In genomic region chr6:43376551-43376981, GRCh38 we compare ENCODE assay signal across 13 cellular contexts. TPM values are rescaled to one million over a fixed set of nuclear protein-coding genes. Genes with fewer than 3 reads are reported as not detected.
A peak's percentile ranks its signal among the peaks of the same experiment; 100 is the strongest.
DNase-seq lines count a peak whose midpoint lies in the region; ATAC-seq, FAIRE-seq and TF ChIP-seq lines count a peak whose summit lies in the region.
"Had no signal": no experiment of that assay in that cellular context is flagged by ENCODE, and none has a peak within 500 bp of the region (broad histone marks: within the 10 kb centered on the region; RNA-seq: fewer than 3 reads in every experiment).

No MANE protein-coding gene starts in this region.

- no peaks in the 10 kb centered on the region for H3K9me3 Mint-ChIP-seq in activated CD4-positive, alpha-beta memory T cell treated with anti-CD3 and anti-CD28 coated beads for 36 hours
- peaks cover 0 to 2% (median 0%) of the 10 kb centered on the region in 6 donors for H3K9me3 Mint-ChIP-seq in immature natural killer cell
- H3K9me3 Mint-ChIP-seq: naive thymus-derived CD8-positive, alpha-beta T cell had no signal

- FAIRE-seq in RCC 7860 (lab: Jason Lieb, UNC), result no peak

- TF ChIP-seq EP300 in upper lobe of left lung (IDR thresholded peaks at IDR 0.05), result no peak

- no peak for DNase-seq in activated CD4-positive, CD25-positive, alpha-beta regulatory T cell treated with anti-CD3 and anti-CD28 coated beads, Interleukin-2, amount 50 U/mL, for 72 hours
- DNase-seq in activated CD4-positive, alpha-beta memory T cell treated with anti-CD3 and anti-CD28 coated beads for 36 hours, result peak; percentile 64
- DNase-seq in renal cortical epithelial cell (ENCODE audit: low read depth) (peak; percentile 56), RCC 7860 (ENCODE audit: low spot score) (no peak), upper lobe of left lung (no peak), immature natural killer cell (no peak)
- DNase-seq: 8988T; cortex of kidney; naive thymus-derived CD8-positive, alpha-beta T cell; NCI-H1436 treated with DMSO at 0.1 percent for 48 hours had no signal

- H3K27me3 ChIP-seq in upper lobe of left lung, result no peaks in the 10 kb centered on the region

- intact Hi-C loops in activated CD4-positive, alpha-beta memory T cell treated with anti-CD3 and anti-CD28 coated beads for 36 hours (cut with micrococcal nuclease), result no loop called here

- 45 to 100% methylated on average over 1 of the region's 1 CpG for WGBS in upper lobe of left lung, 2 donors

- H3K4me1 Mint-ChIP-seq in activated CD4-positive, alpha-beta memory T cell treated with anti-CD3 and anti-CD28 coated beads for 36 hours (ENCODE audit: low read depth), result peaks cover 18% of the 10 kb centered on the region
- peaks cover 35 to 39% of the 10 kb centered on the region in 2 donors for H3K4me1 Mint-ChIP-seq in immature natural killer cell

- no peaks in the 10 kb centered on the region for H3K36me3 ChIP-seq in upper lobe of left lung

- no peaks in the 10 kb centered on the region for H3K9me3 ChIP-seq in upper lobe of left lung

- H3K4me3 Mint-ChIP-seq in activated CD4-positive, alpha-beta memory T cell treated with anti-CD3 and anti-CD28 coated beads for 36 hours, result no peak overlapping the region
- no peak overlapping the region for H3K4me3 Mint-ChIP-seq in immature natural killer cell
- H3K4me3 Mint-ChIP-seq: naive thymus-derived CD8-positive, alpha-beta T cell had no signal

- H3K4me3 ChIP-seq in upper lobe of left lung, result no peak overlapping the region

- POLR2A ChIA-PET in activated CD4-positive, alpha-beta memory T cell treated with anti-CD3 and anti-CD28 coated beads for 36 hours (lab: Charles Lee), result no interaction called here

- CTCF ChIA-PET in activated CD4-positive, alpha-beta memory T cell treated with anti-CD3 and anti-CD28 coated beads for 36 hours (lab: Charles Lee), result interaction anchor here (0.7 to 2.1 kb wide), 2 partner anchors 10 to 17 kb away, joined by 3 to 10 read pairs; no protein-coding TSS in a partner anchor

- H3K27ac ChIP-seq in upper lobe of left lung, result no peak overlapping the region

- H3K4me1 ChIP-seq in upper lobe of left lung, result no peaks in the 10 kb centered on the region

- TF ChIP-seq POLR2A in upper lobe of left lung (IDR thresholded peaks at IDR 0.05), result no peak

- peak; percentile 61 to 81 for ATAC-seq in activated CD4-positive, CD25-positive, alpha-beta regulatory T cell treated with anti-CD3 and anti-CD28 coated beads, Interleukin-2, amount 50 U/mL, for 24 hours
- ATAC-seq in GM21825 (IDR thresholded peaks at IDR 0.05; ENCODE audit: unreplicated experiment) (peak; percentile 44), upper lobe of left lung (ENCODE audit: low FRiP score in 2 of 2) (no peak)
- ATAC-seq: naive thymus-derived CD8-positive, alpha-beta T cell; Panc1 had no signal

- H3K27ac Mint-ChIP-seq in activated CD4-positive, alpha-beta memory T cell treated with anti-CD3 and anti-CD28 coated beads for 36 hours, result peak overlapping the region; percentile 28
- no peak overlapping the region for H3K27ac Mint-ChIP-seq in immature natural killer cell
- H3K27ac Mint-ChIP-seq: naive thymus-derived CD8-positive, alpha-beta T cell had no signal

- TF ChIP-seq CTCF in upper lobe of left lung (IDR thresholded peaks at IDR 0.05), result no peak

- no peaks in the 10 kb centered on the region for H3K36me3 Mint-ChIP-seq in activated CD4-positive, alpha-beta memory T cell treated with anti-CD3 and anti-CD28 coated beads for 36 hours
- H3K36me3 Mint-ChIP-seq in immature natural killer cell, result peaks cover 0 to 3% (median 2%) of the 10 kb centered on the region in 3 donors
- H3K36me3 Mint-ChIP-seq: naive thymus-derived CD8-positive, alpha-beta T cell had no signal

- no peaks in the 10 kb centered on the region for H3K27me3 Mint-ChIP-seq in activated CD4-positive, alpha-beta memory T cell treated with anti-CD3 and anti-CD28 coated beads for 36 hours
- H3K27me3 Mint-ChIP-seq in immature natural killer cell (ENCODE audit: low read depth in 3 of 3), result peaks cover 0 to 4% (median 0%) of the 10 kb centered on the region in 3 donors

RNA-seq across cellular contexts. Expression of gene ZNF318, which starts 7.1 kb away (rescaled TPM):
- total RNA-seq in activated CD4-positive, alpha-beta memory T cell treated with anti-CD3 and anti-CD28 coated beads for 36 hours, result 10 to 100 TPM; 12.1 to 12.7 TPM
- total RNA-seq in renal cortical epithelial cell (3.8 and 11.6 TPM in 2 replicates), upper lobe of left lung (10 to 100 TPM; 10.3 to 19.9 (median 15.3) TPM)
- polyA plus RNA-seq in immature natural killer cell, result 1 to 10 TPM in 2 of 3 donors, under 1 TPM in 1; 0.94 to 9.6 (median 5.7) TPM

RNA-seq across cellular contexts. Expression of gene ABCC10, which starts 50.8 kb away (rescaled TPM):
- 10 to 100 TPM; 27.2 to 31.9 TPM for total RNA-seq in activated CD4-positive, alpha-beta memory T cell treated with anti-CD3 and anti-CD28 coated beads for 36 hours
- total RNA-seq in renal cortical epithelial cell (13.0 and 19.1 TPM in 2 replicates), upper lobe of left lung (10 to 100 TPM; 18.8 to 75.4 (median 34.2) TPM)
- 10 to 100 TPM in 2 of 3 donors, 1 to 10 TPM in 1; 8.1 to 23.6 (median 11.5) TPM for polyA plus RNA-seq in immature natural killer cell

Comparison
In these comparisons a context has a peak if more than half of its experiments do, and no peak if none do; other contexts are left out.
1. ATAC-seq: peak in activated CD4-positive, CD25-positive, alpha-beta regulatory T cell treated with anti-CD3 and anti-CD28 coated beads, Interleukin-2, amount 50 U/mL, for 24 hours (2 of 2) and GM21825 (single experiment); none in upper lobe of left lung (0 of 2).
2. DNase-seq: peak in activated CD4-positive, alpha-beta memory T cell treated with anti-CD3 and anti-CD28 coated beads for 36 hours (single experiment) and renal cortical epithelial cell (single experiment); none in activated CD4-positive, CD25-positive, alpha-beta regulatory T cell treated with anti-CD3 and anti-CD28 coated beads, Interleukin-2, amount 50 U/mL, for 72 hours (single experiment), RCC 7860 (single experiment), upper lobe of left lung (0 of 2) and immature natural killer cell (0 of 3).